Comparison of ENCODE assay signal across 15 cellular contexts in the genomic region with DNA sequence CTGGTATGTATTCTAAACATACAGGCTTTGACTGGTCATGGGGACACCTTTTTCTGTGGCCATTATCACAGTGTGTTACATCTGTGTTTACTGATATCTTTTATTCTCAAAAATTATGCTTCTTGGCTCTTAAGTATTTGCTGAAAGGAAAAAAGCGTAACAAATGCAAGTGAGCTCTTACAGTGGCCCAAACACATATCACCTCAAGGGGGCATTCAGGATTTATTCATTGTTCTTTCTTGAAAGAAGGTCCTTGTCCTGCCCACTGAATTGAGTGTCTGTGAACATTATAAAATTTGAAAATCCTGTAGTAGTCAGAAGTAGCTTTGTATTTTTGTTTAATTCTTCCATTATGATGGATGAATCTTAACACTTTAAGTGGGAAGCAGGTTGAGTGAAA. TPM values are rescaled to one million over a fixed set of nuclear protein-coding genes. Genes with fewer than 3 reads are reported as not detected.
DNase-seq lines count a peak whose midpoint lies in the region; ATAC-seq and TF ChIP-seq lines count a peak whose summit lies in the region.
"Had no signal": no experiment of that assay in that cellular context is flagged by ENCODE, and none has a peak within 500 bp of the region (broad histone marks: within the 10 kb centered on the region; RNA-seq: fewer than 3 reads in every experiment).

No MANE protein-coding gene starts in this region.

- H3K9me3 ChIP-seq in adipocyte (ENCODE audit: control insufficient read depth, low read length) = no peaks in the 10 kb centered on the region
- H3K9me3 ChIP-seq: HAP-1, left ventricle myocardium inferior, sigmoid colon had no signal

- no peaks in the 10 kb centered on the region for H3K36me3 ChIP-seq in adipocyte (ENCODE audit: control insufficient read depth, insufficient read depth, low read length, severe bottlenecking)
- H3K36me3 ChIP-seq: HAP-1, left ventricle myocardium inferior, sigmoid colon had no signal

- ATAC-seq in stimulated activated effector memory CD8-positive, alpha-beta T cell treated with anti-CD3 and anti-CD28 coated beads, Interleukin-12 subunit alpha, Interleukin-12 subunit beta, amount 100 ng/mL, for 72 hours = no peak
- ATAC-seq: naive thymus-derived CD4-positive, alpha-beta T cell had no signal

- TF ChIP-seq CTCF in LNCaP clone FGC (IDR thresholded peaks at IDR 0.05; ENCODE audit: control insufficient read depth, extremely low read depth, insufficient read depth) (peak; percentile 25), progenitor cell of endocrine pancreas (IDR thresholded peaks at IDR 0.05; ENCODE audit: unreplicated experiment) (no peak)

- no peak overlapping the region for H3K4me3 ChIP-seq in LNCaP clone FGC (ENCODE audit: low read depth, low read length)
- no peak overlapping the region for H3K4me3 ChIP-seq in adipocyte (ENCODE audit: low read length)
- H3K4me3 ChIP-seq: HAP-1, left ventricle myocardium inferior, sigmoid colon, SK-N-MC had no signal

- no peaks in the 10 kb centered on the region for H3K27me3 ChIP-seq in adipocyte (replicated peaks; ENCODE audit: control insufficient read depth, insufficient read depth, low read length)
- H3K27me3 ChIP-seq: sigmoid colon had no signal

- H3K4me3 Mint-ChIP-seq in stimulated activated effector memory CD8-positive, alpha-beta T cell treated with anti-CD3 and anti-CD28 coated beads, Interleukin-12 subunit alpha, Interleukin-12 subunit beta, amount 100 ng/mL, for 72 hours = no peak overlapping the region
- H3K4me3 Mint-ChIP-seq in progenitor cell of endocrine pancreas (ENCODE audit: low read depth) = no peak overlapping the region
- H3K4me3 Mint-ChIP-seq: activated naive CD4-positive, alpha-beta T cell treated with anti-CD3 and anti-CD28 coated beads, Interleukin-2, amount 10 ng/mL, durations not matched to agents 7 days and 5 days; CD4-positive, alpha-beta T cell; naive thymus-derived CD4-positive, alpha-beta T cell had no signal

- no peaks in the 10 kb centered on the region for H3K27me3 Mint-ChIP-seq in progenitor cell of endocrine pancreas
- H3K27me3 Mint-ChIP-seq: activated naive CD4-positive, alpha-beta T cell treated with anti-CD3 and anti-CD28 coated beads, Interleukin-2, amount 10 ng/mL, durations not matched to agents 7 days and 5 days; CD4-positive, alpha-beta T cell; naive thymus-derived CD4-positive, alpha-beta T cell had no signal

- H3K27ac Mint-ChIP-seq in stimulated activated effector memory CD8-positive, alpha-beta T cell treated with anti-CD3 and anti-CD28 coated beads, Interleukin-12 subunit alpha, Interleukin-12 subunit beta, amount 100 ng/mL, for 72 hours = no peak overlapping the region
- no peak overlapping the region for H3K27ac Mint-ChIP-seq in progenitor cell of endocrine pancreas
- H3K27ac Mint-ChIP-seq: activated naive CD4-positive, alpha-beta T cell treated with anti-CD3 and anti-CD28 coated beads, Interleukin-2, amount 10 ng/mL, durations not matched to agents 7 days and 5 days; CD4-positive, alpha-beta T cell; naive thymus-derived CD4-positive, alpha-beta T cell had no signal

- no peaks in the 10 kb centered on the region for H3K36me3 Mint-ChIP-seq in stimulated activated effector memory CD8-positive, alpha-beta T cell treated with anti-CD3 and anti-CD28 coated beads, Interleukin-12 subunit alpha, Interleukin-12 subunit beta, amount 100 ng/mL, for 72 hours
- H3K36me3 Mint-ChIP-seq in progenitor cell of endocrine pancreas (ENCODE audit: insufficient read depth) = no peaks in the 10 kb centered on the region
- H3K36me3 Mint-ChIP-seq: activated naive CD4-positive, alpha-beta T cell treated with anti-CD3 and anti-CD28 coated beads, Interleukin-2, amount 10 ng/mL, durations not matched to agents 7 days and 5 days; naive thymus-derived CD4-positive, alpha-beta T cell had no signal

- no peaks in the 10 kb centered on the region for H3K4me1 Mint-ChIP-seq in stimulated activated effector memory CD8-positive, alpha-beta T cell treated with anti-CD3 and anti-CD28 coated beads, Interleukin-12 subunit alpha, Interleukin-12 subunit beta, amount 100 ng/mL, for 72 hours
- H3K4me1 Mint-ChIP-seq in progenitor cell of endocrine pancreas (ENCODE audit: low read depth) = peaks cover 15% of the 10 kb centered on the region
- H3K4me1 Mint-ChIP-seq: activated naive CD4-positive, alpha-beta T cell treated with anti-CD3 and anti-CD28 coated beads, Interleukin-2, amount 10 ng/mL, durations not matched to agents 7 days and 5 days; naive thymus-derived CD4-positive, alpha-beta T cell had no signal

- H3K9ac ChIP-seq in adipocyte (ENCODE audit: low read length) = no peak overlapping the region

- no peaks in the 10 kb centered on the region for H3K4me1 ChIP-seq in adipocyte (ENCODE audit: control insufficient read depth, insufficient read depth, low read length)
- H3K4me1 ChIP-seq: HAP-1, left ventricle myocardium inferior, sigmoid colon had no signal

- H3K9me3 Mint-ChIP-seq in stimulated activated effector memory CD8-positive, alpha-beta T cell treated with anti-CD3 and anti-CD28 coated beads, Interleukin-12 subunit alpha, Interleukin-12 subunit beta, amount 100 ng/mL, for 72 hours = peaks cover 8% of the 10 kb centered on the region
- peaks cover 6% of the 10 kb centered on the region for H3K9me3 Mint-ChIP-seq in progenitor cell of endocrine pancreas (ENCODE audit: low read depth)
- H3K9me3 Mint-ChIP-seq: activated naive CD4-positive, alpha-beta T cell treated with anti-CD3 and anti-CD28 coated beads, Interleukin-2, amount 10 ng/mL, durations not matched to agents 7 days and 5 days; CD4-positive, alpha-beta T cell had no signal

- DNase-seq in DMS79 treated with DMSO at 0.1 percent for 48 hours (lab: John Stamatoyannopoulos, UW) (peak; percentile 77), LNCaP clone FGC (ENCODE audit: low read depth) (no peak), adipocyte (ENCODE audit: low read depth) (peak; percentile 2), left kidney (ENCODE audit: low read depth, low spot score) (peak; percentile 24), HUDEP-2 (lab: John Stamatoyannopoulos, UW; ENCODE audit: unreplicated experiment in 76 of 76) (no peak), progenitor cell of endocrine pancreas (ENCODE audit: low spot score, unreplicated experiment) (no peak)
- DNase-seq in stimulated activated effector memory CD8-positive, alpha-beta T cell treated with anti-CD3 and anti-CD28 coated beads, Interleukin-12 subunit alpha, Interleukin-12 subunit beta, amount 100 ng/mL, for 72 hours (ENCODE audit: low spot score in 2 of 2) = no peak
- DNase-seq: activated naive CD4-positive, alpha-beta T cell treated with anti-CD3 and anti-CD28 coated beads, Interleukin-2, amount 10 ng/mL, durations not matched to agents 7 days and 5 days; caudate nucleus; CD4-positive, alpha-beta T cell; left ventricle myocardium inferior; naive thymus-derived CD4-positive, alpha-beta T cell; sigmoid colon had no signal

RNA-seq across cellular contexts. Expression of a gene that starts 50.0 kb away (rescaled TPM):
- total RNA-seq in progenitor cell of endocrine pancreas = 20.9 and 22.1 TPM in 2 replicates
- total RNA-seq: left ventricle myocardium inferior; naive thymus-derived CD4-positive, alpha-beta T cell had no signal

Comparison
In these comparisons a context has a peak if more than half of its experiments do, and no peak if none do; other contexts are left out.
1. DNase-seq: peak in DMS79 treated with DMSO at 0.1 percent for 48 hours (single experiment), adipocyte (single experiment) and left kidney (single experiment); none in LNCaP clone FGC (single experiment), HUDEP-2 (0 of 76), stimulated activated effector memory CD8-positive, alpha-beta T cell treated with anti-CD3 and anti-CD28 coated beads, Interleukin-12 subunit alpha, Interleukin-12 subunit beta, amount 100 ng/mL, for 72 hours (0 of 2) and progenitor cell of endocrine pancreas (single experiment).